In genomic region chr20:25250508-25250907, GRCh38 we compare ENCODE assay signal across 12 cellular contexts. TPM values are rescaled to one million over a fixed set of nuclear protein-coding genes. Genes with fewer than 3 reads are reported as not detected.
DNase-seq lines count a peak whose midpoint lies in the region; ATAC-seq and TF ChIP-seq lines count a peak whose summit lies in the region.
"Had no signal": no experiment of that assay in that cellular context is flagged by ENCODE, and none has a peak within 500 bp of the region (broad histone marks: within the 10 kb centered on the region; RNA-seq: fewer than 3 reads in every experiment).

No MANE protein-coding gene starts in this region.

- intact Hi-C loops in Calu3 (cut with micrococcal nuclease; ENCODE audit: unreplicated experiment) (no loop called here), dorsolateral prefrontal cortex (cut with DNase I) (loop anchor here in 1 of 2 donors (10.0 kb wide), 2 partner anchors 284 to 374 kb away; partner anchors contain the start of gene NANP)

- H3K27me3 ChIP-seq in OCI-LY1 (ENCODE audit: insufficient read depth, low read length) (no peaks in the 10 kb centered on the region), dorsolateral prefrontal cortex (no peaks in the 10 kb centered on the region), neural progenitor cell (peaks cover 20% of the 10 kb centered on the region)

- no peak for ATAC-seq in GM21576 (IDR thresholded peaks at IDR 0.05; ENCODE audit: unreplicated experiment)
- ATAC-seq in HG03354 (IDR thresholded peaks at IDR 0.05; ENCODE audit: poor library complexity, severe bottlenecking, unreplicated experiment): no peak

- BruUV-seq in Calu3 (replicated peaks; lab: Mats Ljungman, UMichigan): no TSS peak

- no peak overlapping the region for H3K9ac ChIP-seq in OCI-LY1 (ENCODE audit: low read length)
- no peak overlapping the region for H3K9ac ChIP-seq in neural progenitor cell

- H3K9me2 ChIP-seq in OCI-LY1 (ENCODE audit: low read depth, low read length): no peaks in the 10 kb centered on the region

- no peak overlapping the region for H2AFZ ChIP-seq in OCI-LY1 (ENCODE audit: low read length)
- no peak overlapping the region for H2AFZ ChIP-seq in neural progenitor cell (replicated peaks)

- H3K4me3 ChIP-seq in OCI-LY1 (ENCODE audit: low read depth, low read length, poor library complexity, severe bottlenecking): peak overlapping the region; percentile 10
- H3K4me3 ChIP-seq in dorsolateral prefrontal cortex: peak overlapping the region in 54 of 59 donors; percentile 4 to 97 (median 88)
- peak overlapping the region; percentile 1 for H3K4me3 ChIP-seq in neural progenitor cell

- H3K27me3 Mint-ChIP-seq in Calu3 (ENCODE audit: unreplicated experiment): no peaks in the 10 kb centered on the region
- peaks cover 10% of the 10 kb centered on the region for H3K27me3 Mint-ChIP-seq in neural progenitor cell (ENCODE audit: insufficient read depth, low read depth)

- peaks cover 92% of the 10 kb centered on the region for H3K36me3 Mint-ChIP-seq in Calu3 (ENCODE audit: insufficient read depth, unreplicated experiment)
- peaks cover 9% of the 10 kb centered on the region for H3K36me3 Mint-ChIP-seq in neural progenitor cell

- H3K4me2 ChIP-seq in OCI-LY1 (ENCODE audit: low read length) (0 out of 2 replicates have a peak overlapping the region, but pooled peaks have one; percentile 82), neural progenitor cell (peak overlapping the region; percentile 93)

- H3K79me2 ChIP-seq in OCI-LY1 (ENCODE audit: insufficient read depth, low read length): peaks cover 48% of the 10 kb centered on the region
- peaks cover 70% of the 10 kb centered on the region for H3K79me2 ChIP-seq in neural progenitor cell (ENCODE audit: low read depth)

- H3K9me3 Mint-ChIP-seq in Calu3 (ENCODE audit: low read depth, unreplicated experiment) (no peaks in the 10 kb centered on the region), neural progenitor cell (no peaks in the 10 kb centered on the region)
- H3K9me3 Mint-ChIP-seq: activated CD4-positive, alpha-beta T cell treated with anti-CD3 and anti-CD28 coated beads, Interleukin-2, amount 10 ng/mL, durations not matched to agents 24 days and 14 days had no signal

- H3K36me3 ChIP-seq in OCI-LY1 (ENCODE audit: insufficient read depth, low read length) (peaks cover 9% of the 10 kb centered on the region), neural progenitor cell (no peaks in the 10 kb centered on the region)

- peak overlapping the region; percentile 69 for H3K4me3 Mint-ChIP-seq in Calu3 (ENCODE audit: low read depth, unreplicated experiment)
- peak overlapping the region; percentile 73 for H3K4me3 Mint-ChIP-seq in neural progenitor cell

- CTCF ChIA-PET in Calu3 (lab: Charles Lee): no interaction called here

- no peak for DNase-seq in Calu3
- DNase-seq in dorsolateral prefrontal cortex: peak in 1 of 10 donors; percentile 21
- no peak for DNase-seq in neural progenitor cell (ENCODE audit: low spot score)
- DNase-seq in NCI-H1105 treated with DMSO at 0.1 percent for 48 hours (lab: John Stamatoyannopoulos, UW): no peak
- DNase-seq in SIG-M5 treated with dmso at 0.1 percent for 504 hours (lab: John Stamatoyannopoulos, UW; ENCODE audit: unreplicated experiment): no peak
- DNase-seq: activated CD4-positive, alpha-beta T cell treated with anti-CD3 and anti-CD28 coated beads, Interleukin-2, amount 10 ng/mL, durations not matched to agents 24 days and 14 days; anterior cingulate cortex; OCI-M1; stimulated activated CD8-positive, alpha-beta memory T cell treated with anti-CD3 and anti-CD28 coated beads, Interleukin-4, amount 100 ng/mL, for 48 hours had no signal

- no peaks in the 10 kb centered on the region for H4K20me1 ChIP-seq in OCI-LY1 (ENCODE audit: insufficient read depth, low read length)
- peaks cover 54% of the 10 kb centered on the region for H4K20me1 ChIP-seq in neural progenitor cell (ENCODE audit: low read depth)

- H3F3A ChIP-seq in OCI-LY1 (ENCODE audit: insufficient read depth, low read length): no peaks in the 10 kb centered on the region
- peaks cover 54% of the 10 kb centered on the region for H3F3A ChIP-seq in neural progenitor cell (ENCODE audit: low read depth)

- H3K27ac Mint-ChIP-seq in Calu3 (ENCODE audit: unreplicated experiment) (peak overlapping the region; percentile 33), neural progenitor cell (no peak overlapping the region)
- H3K27ac Mint-ChIP-seq: activated CD4-positive, alpha-beta T cell treated with anti-CD3 and anti-CD28 coated beads, Interleukin-2, amount 10 ng/mL, durations not matched to agents 24 days and 14 days had no signal

- H3K4me1 Mint-ChIP-seq in Calu3 (ENCODE audit: low read depth, unreplicated experiment): peaks cover 3% of the 10 kb centered on the region
- peaks cover 56% of the 10 kb centered on the region for H3K4me1 Mint-ChIP-seq in neural progenitor cell

- H3K9me3 ChIP-seq in OCI-LY1 (ENCODE audit: low read length) (no peaks in the 10 kb centered on the region), neural progenitor cell (ENCODE audit: low read depth) (no peaks in the 10 kb centered on the region)

- no peak overlapping the region for H3K27ac ChIP-seq in OCI-LY1 (ENCODE audit: low read depth, low read length, poor library complexity, severe bottlenecking)
- H3K27ac ChIP-seq in dorsolateral prefrontal cortex: peak overlapping the region in 37 of 59 donors; percentile 1 to 97 (median 87)
- H3K27ac ChIP-seq in neural progenitor cell: no peak overlapping the region

- no peak for TF ChIP-seq CTCF in Calu3 (IDR thresholded peaks at IDR 0.05; ENCODE audit: unreplicated experiment)
- TF ChIP-seq CTCF in OCI-LY1 (IDR thresholded peaks at IDR 0.05; ENCODE audit: low read length): no peak
- TF ChIP-seq CTCF in dorsolateral prefrontal cortex (IDR thresholded peaks at IDR 0.05 in 54 of 56, conservative IDR thresholded peaks at IDR 0.05 in 2 of 56; ENCODE audit: low read depth in 1 of 56, partially characterized antibody in 56 of 56): no peak
- no peak for TF ChIP-seq CTCF in neural progenitor cell (IDR thresholded peaks at IDR 0.05)

- H3K4me1 ChIP-seq in OCI-LY1 (ENCODE audit: insufficient read depth, low read length, severe bottlenecking) (peaks cover 43% of the 10 kb centered on the region), neural progenitor cell (peaks cover 69% of the 10 kb centered on the region)

RNA-seq across cellular contexts. Expression of gene PYGB, which starts 2.6 kb away (rescaled TPM):
- 253 and 258 TPM in 2 replicates for total RNA-seq in Calu3 (2022)
- 100 to 1,000 TPM in 116 of 120 experiments, 10 to 100 TPM in 4; 83.2 to 226 (median 146) TPM for total RNA-seq in dorsolateral prefrontal cortex
- total RNA-seq in neural progenitor cell (ENCODE audit: low replicate concordance): 40.9 and 76.7 TPM in 2 replicates

RNA-seq across cellular contexts. Expression of gene ENTPD6, which starts 55.0 kb away (rescaled TPM):
- total RNA-seq in Calu3 (2022) (56.3 and 61.5 TPM in 2 replicates), dorsolateral prefrontal cortex (100 to 1,000 TPM in 117 of 120 experiments, 10 to 100 TPM in 3; 90.8 to 200 (median 142) TPM), neural progenitor cell (ENCODE audit: low replicate concordance) (32.3 and 60.1 TPM in 2 replicates)

Comparison
In these comparisons a context has a peak if more than half of its experiments do, and no peak if none do; other contexts are left out.
1. H3K27ac ChIP-seq: peak in dorsolateral prefrontal cortex (37 of 59); none in OCI-LY1 (single experiment) and neural progenitor cell (single experiment).
2. H3K4me3 ChIP-seq: peak in every context shown above with its lines; median percentile 88 in dorsolateral prefrontal cortex; 10 in OCI-LY1; 1 in neural progenitor cell.